39 cellular contexts compared by ENCODE assay signal in the genomic region with DNA sequence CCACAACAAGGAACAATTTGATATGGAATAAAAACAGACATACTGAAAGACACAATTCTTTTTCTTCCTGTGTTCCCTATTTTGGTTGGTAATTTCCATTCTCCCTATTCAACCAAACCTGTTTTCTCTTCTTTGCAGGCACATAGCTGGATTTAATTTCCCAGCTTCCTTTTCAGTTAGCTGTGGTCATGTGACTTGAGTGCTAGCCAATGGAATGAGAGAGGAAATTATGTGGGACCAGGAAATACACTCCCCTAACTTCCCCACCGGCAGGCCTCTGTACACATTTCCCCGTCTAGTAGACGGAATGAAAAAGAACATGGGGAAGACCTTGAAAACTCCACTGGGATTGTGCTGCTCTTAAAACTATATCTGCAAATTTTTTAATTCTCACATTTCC.
"Had no signal": no experiment of that assay in that cellular context is flagged by ENCODE, and none has a peak within 500 bp of the region (broad histone marks: within the 10 kb centered on the region; RNA-seq: fewer than 3 reads in every experiment).

No MANE protein-coding gene starts in this region.

- H3K4me3 Mint-ChIP-seq: activated naive CD4-positive, alpha-beta T cell treated with anti-CD3 and anti-CD28 coated beads for 36 hours; activated naive CD4-positive, alpha-beta T cell treated with anti-CD3 and anti-CD28 coated beads, Interleukin-2, amount 10 ng/mL, durations not matched to agents 7 days and 5 days; activated naive CD4-positive, alpha-beta T cell treated with anti-CD3 and anti-CD28 coated beads, Interleukin-2, amount 50 U/mL, for 24 hours; activated naive CD8-positive, alpha-beta T cell; activated naive CD8-positive, alpha-beta T cell treated with anti-CD3 and anti-CD28 coated beads for 36 hours; activated naive CD8-positive, alpha-beta T cell treated with anti-CD3 and anti-CD28 coated beads, Interleukin-2, amount 10 ng/mL, durations not matched to agents 7 days and 5 days; activated naive CD8-positive, alpha-beta T cell treated with anti-CD3 and anti-CD28 coated beads, Interleukin-2, amount 50 U/mL, for 24 hours; activated T-cell treated with anti-CD3 and anti-CD28 coated beads, Interleukin-2, amount 50 U/mL, for 24 hours; activated T-cell treated with anti-CD3 and anti-CD28 coated beads, Interleukin-2, amount 50 U/mL, for 4 hours; activated T-cell treated with anti-CD3 and anti-CD28 coated beads, Interleukin-2, amount 50 U/mL, for 72 hours; activated T-helper 1 cell treated with anti-CD3 and anti-CD28 coated beads, Interleukin-12 subunit alpha, Interleukin-12 subunit beta, Interleukin-2, Interleukin-4 antibody, amounts not matched to agents 30 ng/mL and 10 ng/mL and 1 ng/mL, durations not matched to agents 14 hours and 24 hours and 36 hours; activated T-helper 17 cell treated with anti-CD3 and anti-CD28 coated beads, Interleukin-2, amount 50 U/mL, for 72 hours; brain; central memory CD8-positive, alpha-beta T cell had no signal

- H3K9me3 Mint-ChIP-seq: activated naive CD4-positive, alpha-beta T cell treated with anti-CD3 and anti-CD28 coated beads for 36 hours; activated naive CD4-positive, alpha-beta T cell treated with anti-CD3 and anti-CD28 coated beads, Interleukin-2, amount 50 U/mL, for 24 hours; activated naive CD8-positive, alpha-beta T cell treated with anti-CD3 and anti-CD28 coated beads, Interleukin-2, amount 50 U/mL, for 24 hours had no signal

- DNase-seq: activated effector memory CD4-positive, alpha-beta T cell treated with anti-CD3 and anti-CD28 coated beads, Interleukin-2, amount 50 U/mL, for 16 hours; activated effector memory CD4-positive, alpha-beta T cell treated with Interleukin-2 at 50 U/mL for 16 hours; activated gamma-delta T cell; activated gamma-delta T cell treated with Interleukin-2 at 50 U/mL for 16 hours; activated naive CD4-positive, alpha-beta T cell; activated naive CD4-positive, alpha-beta T cell treated with anti-CD3 and anti-CD28 coated beads for 36 hours; activated naive CD4-positive, alpha-beta T cell treated with anti-CD3 and anti-CD28 coated beads, Interleukin-2, amount 10 ng/mL, durations not matched to agents 7 days and 5 days; activated naive CD4-positive, alpha-beta T cell treated with anti-CD3 and anti-CD28 coated beads, Interleukin-2, amount 50 U/mL, for 16 hours; activated naive CD4-positive, alpha-beta T cell treated with Interleukin-2 at 50 U/mL for 16 hours; activated naive CD8-positive, alpha-beta T cell treated with anti-CD3 and anti-CD28 coated beads for 36 hours; activated naive CD8-positive, alpha-beta T cell treated with anti-CD3 and anti-CD28 coated beads, Interleukin-2, amount 10 ng/mL, durations not matched to agents 7 days and 5 days; activated naive CD8-positive, alpha-beta T cell treated with anti-CD3 and anti-CD28 coated beads, Interleukin-2, amount 50 U/mL, for 24 hours; activated T-cell treated with anti-CD3 and anti-CD28 coated beads, Interleukin-2, amount 50 U/mL, for 24 hours; activated T-cell treated with anti-CD3 and anti-CD28 coated beads, Interleukin-2, amount 50 U/mL, for 4 hours; activated T-cell treated with anti-CD3 and anti-CD28 coated beads, Interleukin-2, amount 50 U/mL, for 48 hours; activated T-cell treated with anti-CD3 and anti-CD28 coated beads, Interleukin-2, amount 50 U/mL, for 72 hours; adrenal gland; amniotic stem cell; amygdala; anterior cingulate cortex; aorta; body of pancreas; brain microvascular endothelial cell; caudate nucleus; central memory CD4-positive, alpha-beta T cell; cerebellar nuclear complex had no signal

- H3K4me1 Mint-ChIP-seq: activated naive CD4-positive, alpha-beta T cell treated with anti-CD3 and anti-CD28 coated beads, Interleukin-2, amount 10 ng/mL, durations not matched to agents 7 days and 5 days; activated naive CD4-positive, alpha-beta T cell treated with anti-CD3 and anti-CD28 coated beads, Interleukin-2, amount 50 U/mL, for 24 hours; activated naive CD8-positive, alpha-beta T cell treated with anti-CD3 and anti-CD28 coated beads for 36 hours; activated naive CD8-positive, alpha-beta T cell treated with anti-CD3 and anti-CD28 coated beads, Interleukin-2, amount 10 ng/mL, durations not matched to agents 7 days and 5 days; activated T-helper 17 cell treated with anti-CD3 and anti-CD28 coated beads, Interleukin-2, amount 50 U/mL, for 72 hours; brain; central memory CD8-positive, alpha-beta T cell had no signal

- H3K9me3 ChIP-seq: adrenal gland, ascending aorta, body of pancreas had no signal

- FAIRE-seq: astrocyte, bronchial epithelial cell had no signal

- ATAC-seq: activated naive CD4-positive, alpha-beta T cell treated with anti-CD3 and anti-CD28 coated beads, Interleukin-2, amount 50 U/mL, for 72 hours; activated naive CD8-positive, alpha-beta T cell treated with anti-CD3 and anti-CD28 coated beads, Interleukin-2, amount 50 U/mL, for 24 hours; activated T-cell treated with anti-CD3 and anti-CD28 coated beads, Interleukin-2, amount 50 U/mL, for 4 hours; activated T-cell treated with anti-CD3 and anti-CD28 coated beads, Interleukin-2, amount 50 U/mL, for 72 hours; activated T-helper 17 cell treated with anti-CD3 and anti-CD28 coated beads, Interleukin-2, amount 50 U/mL, for 72 hours; body of pancreas had no signal

- H3K27me3 Mint-ChIP-seq: activated naive CD4-positive, alpha-beta T cell treated with anti-CD3 and anti-CD28 coated beads, Interleukin-2, amount 10 ng/mL, durations not matched to agents 7 days and 5 days; activated naive CD4-positive, alpha-beta T cell treated with anti-CD3 and anti-CD28 coated beads, Interleukin-2, amount 50 U/mL, for 24 hours; activated naive CD8-positive, alpha-beta T cell; activated naive CD8-positive, alpha-beta T cell treated with anti-CD3 and anti-CD28 coated beads for 36 hours; activated naive CD8-positive, alpha-beta T cell treated with anti-CD3 and anti-CD28 coated beads, Interleukin-2, amount 10 ng/mL, durations not matched to agents 7 days and 5 days; activated naive CD8-positive, alpha-beta T cell treated with anti-CD3 and anti-CD28 coated beads, Interleukin-2, amount 50 U/mL, for 24 hours; activated T-cell treated with anti-CD3 and anti-CD28 coated beads, Interleukin-2, amount 50 U/mL, for 24 hours; activated T-helper 17 cell treated with anti-CD3 and anti-CD28 coated beads, Interleukin-2, amount 50 U/mL, for 72 hours; central memory CD8-positive, alpha-beta T cell had no signal

- H3K27me3 ChIP-seq: adrenal gland, ascending aorta, body of pancreas, brain microvascular endothelial cell, breast epithelium, cardiac muscle cell had no signal

- H3K36me3 ChIP-seq: adrenal gland, ascending aorta, brain microvascular endothelial cell, breast epithelium, cardiac muscle cell had no signal

- H3K4me1 ChIP-seq: adrenal gland, ascending aorta, breast epithelium had no signal

- H3K27ac Mint-ChIP-seq: activated naive CD4-positive, alpha-beta T cell treated with anti-CD3 and anti-CD28 coated beads for 36 hours; activated naive CD4-positive, alpha-beta T cell treated with anti-CD3 and anti-CD28 coated beads, Interleukin-2, amount 10 ng/mL, durations not matched to agents 7 days and 5 days; activated naive CD4-positive, alpha-beta T cell treated with anti-CD3 and anti-CD28 coated beads, Interleukin-2, amount 50 U/mL, for 24 hours; activated naive CD4-positive, alpha-beta T cell treated with anti-CD3 and anti-CD28 coated beads, Interleukin-2, amount 50 U/mL, for 72 hours; activated naive CD8-positive, alpha-beta T cell; activated naive CD8-positive, alpha-beta T cell treated with anti-CD3 and anti-CD28 coated beads for 36 hours; activated naive CD8-positive, alpha-beta T cell treated with anti-CD3 and anti-CD28 coated beads, Interleukin-2, amount 10 ng/mL, durations not matched to agents 7 days and 5 days; activated naive CD8-positive, alpha-beta T cell treated with anti-CD3 and anti-CD28 coated beads, Interleukin-2, amount 50 U/mL, for 24 hours; activated T-cell treated with anti-CD3 and anti-CD28 coated beads, Interleukin-2, amount 50 U/mL, for 24 hours; activated T-cell treated with anti-CD3 and anti-CD28 coated beads, Interleukin-2, amount 50 U/mL, for 72 hours; activated T-helper 1 cell treated with anti-CD3 and anti-CD28 coated beads, Interleukin-12 subunit alpha, Interleukin-12 subunit beta, Interleukin-2, Interleukin-4 antibody, amounts not matched to agents 30 ng/mL and 10 ng/mL and 1 ng/mL, durations not matched to agents 14 hours and 24 hours and 36 hours; activated T-helper 17 cell treated with anti-CD3 and anti-CD28 coated beads, Interleukin-2, amount 50 U/mL, for 72 hours; activated T-helper 2 cell treated with anti-CD3 and anti-CD28 coated beads, Interferon-gamma antibody, Interleukin-2, Interleukin-4, amounts not matched to agents 10 μg/mL and 5 μg/mL and 100 μg/mL, durations not matched to agents 14 hours and 24 hours and 36 hours; brain had no signal

- H3K27ac ChIP-seq: adrenal gland, ascending aorta, body of pancreas, brain microvascular endothelial cell, breast epithelium, cardiac muscle cell had no signal

- H3K4me3 ChIP-seq: adrenal gland, ascending aorta, body of pancreas, breast epithelium, cardiac muscle cell had no signal
